Comparison of ENCODE assay signal across 17 cellular contexts in the genomic region with DNA sequence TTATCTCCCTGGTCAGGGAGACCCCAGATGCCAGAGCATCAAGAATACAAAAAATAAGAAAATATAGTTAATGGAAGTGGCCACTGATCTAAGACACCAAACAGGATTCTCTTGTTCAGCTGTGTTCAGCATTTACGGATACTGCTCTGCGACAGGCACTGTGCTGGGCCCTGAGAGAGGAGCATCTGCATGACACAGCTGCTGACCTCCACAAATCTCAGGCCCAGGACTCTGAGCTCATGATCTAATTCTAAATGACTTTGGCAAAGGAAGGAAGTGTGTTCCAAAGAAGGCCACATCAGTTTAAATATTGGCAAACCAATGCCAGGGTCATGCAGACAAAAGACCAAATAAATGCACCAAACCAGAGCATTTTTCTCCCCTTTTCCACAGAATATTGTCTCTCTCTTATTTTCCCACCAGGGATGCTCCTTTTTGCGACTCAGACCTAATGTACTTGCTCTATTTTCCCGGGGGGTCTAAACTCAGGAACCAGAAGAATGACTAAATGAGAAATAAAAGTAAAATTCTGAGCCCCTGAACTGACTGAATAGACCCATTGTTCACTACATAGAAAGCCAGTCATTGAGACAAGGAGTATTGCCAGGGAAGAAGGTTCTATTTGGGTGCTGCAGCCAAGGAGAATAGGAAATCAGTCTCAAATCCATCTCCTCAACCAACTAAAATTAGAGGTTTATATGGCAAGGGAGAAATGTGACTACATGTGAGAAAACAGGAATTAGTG. TPM values are rescaled to one million over a fixed set of nuclear protein-coding genes. Genes with fewer than 3 reads are reported as not detected.
DNase-seq lines count a peak whose midpoint lies in the region; ATAC-seq and TF ChIP-seq lines count a peak whose summit lies in the region.
"Had no signal": no experiment of that assay in that cellular context is flagged by ENCODE, and none has a peak within 500 bp of the region (broad histone marks: within the 10 kb centered on the region; RNA-seq: fewer than 3 reads in every experiment).

No MANE protein-coding gene starts in this region.

- H3K4ac ChIP-seq in mesenchymal stem cell (ENCODE audit: low read depth in 1 of 2, low read length in 2 of 2), result no peak overlapping the region

- no peak overlapping the region for H4K8ac ChIP-seq in mesenchymal stem cell (ENCODE audit: low read length)

- 100% methylated on average over 3 of the region's 4 CpGs for WGBS in mesenchymal stem cell
- WGBS in thyroid gland, 2 donors, result 96% methylated on average over 4 of the region's 4 CpGs

- H3K4me1 Mint-ChIP-seq in activated naive CD4-positive, alpha-beta T cell treated with anti-CD3 and anti-CD28 coated beads, Interleukin-2, amount 50 U/mL, for 24 hours, result peaks cover 32% of the 10 kb centered on the region
- peaks cover 27% of the 10 kb centered on the region for H3K4me1 Mint-ChIP-seq in activated T-helper 1 cell treated with anti-CD3 and anti-CD28 coated beads, Interleukin-12 subunit alpha, Interleukin-12 subunit beta, Interleukin-2, Interleukin-4 antibody, amounts not matched to agents 30 ng/mL and 10 ng/mL and 1 ng/mL, durations not matched to agents 14 hours and 24 hours and 36 hours (ENCODE audit: low read depth)

- ATAC-seq in HG02798 (IDR thresholded peaks at IDR 0.05; ENCODE audit: poor library complexity, unreplicated experiment), result no peak
- ATAC-seq: Panc1; stimulated activated memory B cell treated with anti-CD40 and anti-IgM and Interleukin-4, amounts not matched to agents 10 μg/mL and 1 μg/mL and 100 μg/mL, for 72 hours had no signal

- no peak overlapping the region for H2BK15ac ChIP-seq in mesenchymal stem cell (ENCODE audit: low read depth, poor library complexity, severe bottlenecking)

- peaks cover 7% of the 10 kb centered on the region for H3K79me1 ChIP-seq in mesenchymal stem cell (replicated peaks; ENCODE audit: low read length, poor library complexity, severe bottlenecking)

- H3K27me3 ChIP-seq in mesenchymal stem cell (ENCODE audit: control insufficient read depth in 1 of 2, insufficient read depth in 1 of 2, low read length in 2 of 2), result peaks cover 0 to 1% of the 10 kb centered on the region in 2 experiments
- H3K27me3 ChIP-seq in thyroid gland, result no peaks in the 10 kb centered on the region

- H3K4me3 Mint-ChIP-seq in activated naive CD4-positive, alpha-beta T cell treated with anti-CD3 and anti-CD28 coated beads, Interleukin-2, amount 50 U/mL, for 24 hours, result peak overlapping the region; percentile 69
- peak overlapping the region; percentile 66 for H3K4me3 Mint-ChIP-seq in activated T-helper 1 cell treated with anti-CD3 and anti-CD28 coated beads, Interleukin-12 subunit alpha, Interleukin-12 subunit beta, Interleukin-2, Interleukin-4 antibody, amounts not matched to agents 30 ng/mL and 10 ng/mL and 1 ng/mL, durations not matched to agents 14 hours and 24 hours and 36 hours
- H3K4me3 Mint-ChIP-seq: dendritic cell treated with granulocyte-macrophage colony-stimulating factor and Interleukin-4, amounts not matched to agents 40 ng/mL and 50 ng/mL, for 4 days had no signal

- H3K4me1 ChIP-seq in mesenchymal stem cell (ENCODE audit: control insufficient read depth, insufficient read depth, low read depth, low read length) (peaks cover 1% of the 10 kb centered on the region), thyroid gland (peaks cover 13 to 17% of the 10 kb centered on the region in 2 donors)

- H3K27ac ChIP-seq in mesenchymal stem cell (ENCODE audit: low read length, poor library complexity, severe bottlenecking) (no peak overlapping the region), thyroid gland (no peak overlapping the region)

- no peak overlapping the region for H2AFZ ChIP-seq in mesenchymal stem cell (ENCODE audit: low read depth, low read length)

- H2BK5ac ChIP-seq in mesenchymal stem cell (ENCODE audit: low read depth, low read length, poor library complexity, severe bottlenecking), result no peak overlapping the region

- H4K91ac ChIP-seq in mesenchymal stem cell (ENCODE audit: low read length), result no peak overlapping the region

- intact Hi-C loops in activated T-helper 1 cell treated with anti-CD3 and anti-CD28 coated beads, Interleukin-12 subunit alpha, Interleukin-12 subunit beta, Interleukin-2, Interleukin-4 antibody, amounts not matched to agents 30 ng/mL and 10 ng/mL and 1 ng/mL, durations not matched to agents 14 hours and 24 hours and 36 hours (cut with micrococcal nuclease), result no loop called here
- intact Hi-C loops in thyroid gland (cut with DNase I), result no loop called here

- no peak overlapping the region for H2BK120ac ChIP-seq in mesenchymal stem cell (ENCODE audit: low read depth, low read length)

- DNase-seq in activated naive CD4-positive, alpha-beta T cell (lab: John Stamatoyannopoulos, UW), result no peak
- DNase-seq in activated T-helper 1 cell treated with anti-CD3 and anti-CD28 coated beads, Interleukin-12 subunit alpha, Interleukin-12 subunit beta, Interleukin-2, Interleukin-4 antibody, amounts not matched to agents 30 ng/mL and 10 ng/mL and 1 ng/mL, durations not matched to agents 14 hours and 24 hours and 36 hours (ENCODE audit: low spot score), result no peak
- DNase-seq in medulla oblongata (ENCODE audit: extremely low spot score) (peak; percentile 45), superior temporal gyrus (ENCODE audit: extremely low spot score) (peak; percentile 58), mesenchymal stem cell (no peak), thyroid gland (no peak)
- DNase-seq: activated T-cell treated with anti-CD3 and anti-CD28 coated beads, Interleukin-2, amount 50 U/mL, for 48 hours; DMS 273 treated with DMSO at 0.1 percent for 48 hours; Karpas-422; left ventricle myocardium superior; NCI-H1417 treated with DMSO at 0.1 percent for 48 hours had no signal

- H3K4me3 ChIP-seq in mesenchymal stem cell (ENCODE audit: insufficient read depth in 1 of 2, low read depth in 1 of 2, low read length in 2 of 2) (no peak overlapping the region), thyroid gland (replicated peaks in 1 of 3) (no peak overlapping the region)
- H3K4me3 ChIP-seq: HAP-1 had no signal

- H3K27me3 Mint-ChIP-seq in activated naive CD4-positive, alpha-beta T cell treated with anti-CD3 and anti-CD28 coated beads, Interleukin-2, amount 50 U/mL, for 24 hours, result no peaks in the 10 kb centered on the region
- peaks cover 4% of the 10 kb centered on the region for H3K27me3 Mint-ChIP-seq in activated T-helper 1 cell treated with anti-CD3 and anti-CD28 coated beads, Interleukin-12 subunit alpha, Interleukin-12 subunit beta, Interleukin-2, Interleukin-4 antibody, amounts not matched to agents 30 ng/mL and 10 ng/mL and 1 ng/mL, durations not matched to agents 14 hours and 24 hours and 36 hours (ENCODE audit: insufficient read depth)
- H3K27me3 Mint-ChIP-seq: dendritic cell treated with granulocyte-macrophage colony-stimulating factor and Interleukin-4, amounts not matched to agents 40 ng/mL and 50 ng/mL, for 4 days had no signal

- no peak for TF ChIP-seq POLR2A in thyroid gland (IDR thresholded peaks at IDR 0.05)

- no peak overlapping the region for H3K27ac Mint-ChIP-seq in activated naive CD4-positive, alpha-beta T cell treated with anti-CD3 and anti-CD28 coated beads, Interleukin-2, amount 50 U/mL, for 24 hours
- H3K27ac Mint-ChIP-seq in activated T-helper 1 cell treated with anti-CD3 and anti-CD28 coated beads, Interleukin-12 subunit alpha, Interleukin-12 subunit beta, Interleukin-2, Interleukin-4 antibody, amounts not matched to agents 30 ng/mL and 10 ng/mL and 1 ng/mL, durations not matched to agents 14 hours and 24 hours and 36 hours, result peak overlapping the region; percentile 40

- no peak overlapping the region for H3K4me2 ChIP-seq in mesenchymal stem cell (ENCODE audit: low read length, poor library complexity, severe bottlenecking)

- H3K36me3 ChIP-seq in mesenchymal stem cell (ENCODE audit: control insufficient read depth in 1 of 2, insufficient read depth in 2 of 2, low read depth in 1 of 2, low read length in 2 of 2) (no peaks in the 10 kb centered on the region), thyroid gland (no peaks in the 10 kb centered on the region)
- H3K36me3 ChIP-seq: HAP-1 had no signal

- no peak overlapping the region for H3K14ac ChIP-seq in mesenchymal stem cell (ENCODE audit: low read length in 2 of 2)

- H3K9me3 ChIP-seq in mesenchymal stem cell (ENCODE audit: control insufficient read depth, low read length) (no peaks in the 10 kb centered on the region), thyroid gland (no peaks in the 10 kb centered on the region)

- H3K9ac ChIP-seq in mesenchymal stem cell (ENCODE audit: low read length), result no peak overlapping the region

- no peak overlapping the region for H3K23ac ChIP-seq in mesenchymal stem cell (ENCODE audit: low read length in 2 of 2)

- TF ChIP-seq CTCF in thyroid gland (IDR thresholded peaks at IDR 0.05), result no peak

- no peak overlapping the region for H3K18ac ChIP-seq in mesenchymal stem cell (ENCODE audit: low read depth in 1 of 2, low read length in 2 of 2)

- H2AK5ac ChIP-seq in mesenchymal stem cell (ENCODE audit: low read length, severe bottlenecking), result no peak overlapping the region

- H3K36me3 Mint-ChIP-seq in activated naive CD4-positive, alpha-beta T cell treated with anti-CD3 and anti-CD28 coated beads, Interleukin-2, amount 50 U/mL, for 24 hours, result peaks cover 4% of the 10 kb centered on the region
- H3K36me3 Mint-ChIP-seq in activated T-helper 1 cell treated with anti-CD3 and anti-CD28 coated beads, Interleukin-12 subunit alpha, Interleukin-12 subunit beta, Interleukin-2, Interleukin-4 antibody, amounts not matched to agents 30 ng/mL and 10 ng/mL and 1 ng/mL, durations not matched to agents 14 hours and 24 hours and 36 hours (ENCODE audit: low read depth), result peaks cover 17% of the 10 kb centered on the region

- H3K9me3 Mint-ChIP-seq in activated naive CD4-positive, alpha-beta T cell treated with anti-CD3 and anti-CD28 coated beads, Interleukin-2, amount 50 U/mL, for 24 hours, result peaks cover 6% of the 10 kb centered on the region
- H3K9me3 Mint-ChIP-seq in activated T-helper 1 cell treated with anti-CD3 and anti-CD28 coated beads, Interleukin-12 subunit alpha, Interleukin-12 subunit beta, Interleukin-2, Interleukin-4 antibody, amounts not matched to agents 30 ng/mL and 10 ng/mL and 1 ng/mL, durations not matched to agents 14 hours and 24 hours and 36 hours, result peaks cover 26% of the 10 kb centered on the region

- H2BK12ac ChIP-seq in mesenchymal stem cell (ENCODE audit: low read length in 2 of 2), result no peak overlapping the region

RNA-seq across cellular contexts. Expression of gene AGGF1, which starts 1.4 kb away (rescaled TPM):
- total RNA-seq in activated T-helper 1 cell treated with anti-CD3 and anti-CD28 coated beads, Interleukin-12 subunit alpha, Interleukin-12 subunit beta, Interleukin-2, Interleukin-4 antibody, amounts not matched to agents 30 ng/mL and 10 ng/mL and 1 ng/mL, durations not matched to agents 14 hours and 24 hours and 36 hours, result 26.2 and 30.4 TPM in 2 replicates
- 19.6 TPM for polyA plus RNA-seq in mesenchymal stem cell (2013, experiment 1 of 2)
- 19.7 TPM for polyA plus RNA-seq in mesenchymal stem cell (2013, experiment 2 of 2)
- total RNA-seq in thyroid gland, result 10 to 100 TPM; 24.9 to 43.7 (median 28.3) TPM

RNA-seq across cellular contexts. Expression of gene ZBED3, which starts 58.3 kb away (rescaled TPM):
- total RNA-seq in activated T-helper 1 cell treated with anti-CD3 and anti-CD28 coated beads, Interleukin-12 subunit alpha, Interleukin-12 subunit beta, Interleukin-2, Interleukin-4 antibody, amounts not matched to agents 30 ng/mL and 10 ng/mL and 1 ng/mL, durations not matched to agents 14 hours and 24 hours and 36 hours, result 0.49 and 1.0 TPM in 2 replicates
- 6.6 TPM for polyA plus RNA-seq in mesenchymal stem cell (2013, experiment 1 of 2)
- 6.6 TPM for polyA plus RNA-seq in mesenchymal stem cell (2013, experiment 2 of 2)
- 10 to 100 TPM; 14.9 to 31.4 (median 23.6) TPM for total RNA-seq in thyroid gland

Comparison
In these comparisons a context has a peak if more than half of its experiments do, and no peak if none do; other contexts are left out.
1. DNase-seq: peak in medulla oblongata (single experiment) and superior temporal gyrus (single experiment); none in activated naive CD4-positive, alpha-beta T cell (0 of 4), activated T-helper 1 cell treated with anti-CD3 and anti-CD28 coated beads, Interleukin-12 subunit alpha, Interleukin-12 subunit beta, Interleukin-2, Interleukin-4 antibody, amounts not matched to agents 30 ng/mL and 10 ng/mL and 1 ng/mL, durations not matched to agents 14 hours and 24 hours and 36 hours (single experiment), mesenchymal stem cell (single experiment) and thyroid gland (0 of 2).